Comparison of ENCODE assay signal across 1 cellular context in genomic region chr2:2536416-2537056, GRCh38.
A peak's percentile ranks its signal among the peaks of the same experiment; 100 is the strongest.
TF ChIP-seq lines count a peak whose summit lies in the region.

No MANE protein-coding gene starts in this region.

TF ChIP-seq in HepG2, 621 proteins besides CTCF, POLR2A, EP300 and RAD21 (continued from another document and continues in another):
- TF ChIP-seq PATZ1 (CRISPR knock-in tag; IDR thresholded peaks at IDR 0.05) (peak; percentile 92), HMG20A (CRISPR knock-in tag; IDR thresholded peaks at IDR 0.05; ENCODE audit: borderline replicate concordance) (peak; percentile 41; the same call in 1 of the 2 replicates), ARNTL (CRISPR knock-in tag; IDR thresholded peaks at IDR 0.05) (no peak), DPF2 (CRISPR knock-in tag; IDR thresholded peaks at IDR 0.05; ENCODE audit: borderline replicate concordance, low read depth) (peak; percentile 55; the same call in 1 of the 2 replicates), NR3C1 (CRISPR knock-in tag; IDR thresholded peaks at IDR 0.05) (no peak), ZBTB1 (CRISPR knock-in tag; IDR thresholded peaks at IDR 0.05; ENCODE audit: borderline replicate concordance) (no peak), HMGA1 (CRISPR knock-in tag; conservative IDR thresholded peaks at IDR 0.05) (no peak), ZKSCAN1 (IDR thresholded peaks at IDR 0.05; ENCODE audit: low read length) (no peak), HMG20B (CRISPR knock-in tag; conservative IDR thresholded peaks at IDR 0.05) (no peak), ZNF839 (CRISPR knock-in tag; IDR thresholded peaks at IDR 0.05; ENCODE audit: borderline replicate concordance) (no peak), ASH2L (IDR thresholded peaks at IDR 0.05; ENCODE audit: insufficient read length, low read depth, low read length) (peak; percentile 61), ZNF605 (CRISPR knock-in tag; IDR thresholded peaks at IDR 0.05) (no peak), CHD2 (IDR thresholded peaks at IDR 0.05; ENCODE audit: low read depth, low read length) (no peak), HDAC1 (CRISPR knock-in tag; IDR thresholded peaks at IDR 0.05) (peak; percentile 60), SALL1 (CRISPR knock-in tag; IDR thresholded peaks at IDR 0.05) (peak; percentile 81; the same call in 1 of the 2 replicates), MEF2D (CRISPR knock-in tag; IDR thresholded peaks at IDR 0.05) (no peak), SMC3 (IDR thresholded peaks at IDR 0.05; ENCODE audit: low read length) (no peak), KLF13 (CRISPR knock-in tag; IDR thresholded peaks at IDR 0.05) (no peak), TBP (CRISPR knock-in tag; IDR thresholded peaks at IDR 0.05) (no peak), IRX3 (CRISPR knock-in tag; IDR thresholded peaks at IDR 0.05; ENCODE audit: borderline replicate concordance, low read depth) (no peak), HNRNPLL (IDR thresholded peaks at IDR 0.05; ENCODE audit: low read depth, low read length, poor library complexity, severe bottlenecking) (no peak), ZNF747 (CRISPR knock-in tag; IDR thresholded peaks at IDR 0.05; ENCODE audit: borderline replicate concordance) (no peak), HDAC6 (IDR thresholded peaks at IDR 0.05; ENCODE audit: low read depth, low read length) (no peak), RBAK (CRISPR knock-in tag; IDR thresholded peaks at IDR 0.05) (no peak; the same call in 1 of the 2 replicates), ZMYM3 (CRISPR knock-in tag; IDR thresholded peaks at IDR 0.05) (0 out of 2 replicates have a peak, but pooled peaks have one; percentile 43), SMAD1 (CRISPR knock-in tag; IDR thresholded peaks at IDR 0.05; ENCODE audit: borderline replicate concordance, low read depth) (no peak), ARNT (IDR thresholded peaks at IDR 0.05) (no peak), FOXO4 (CRISPR knock-in tag; conservative IDR thresholded peaks at IDR 0.05) (no peak), CEBPB (IDR thresholded peaks at IDR 0.05; ENCODE audit: borderline replicate concordance, low read depth, low read length) (no peak), CREM (IDR thresholded peaks at IDR 0.05) (peak; percentile 50; the same call in 1 of the 2 replicates), CREM (CRISPR knock-in tag; IDR thresholded peaks at IDR 0.05) (no peak), NONO (IDR thresholded peaks at IDR 0.05) (no peak), NONO (CRISPR knock-in tag; conservative IDR thresholded peaks at IDR 0.05) (peak; percentile 68), HNF4A (CRISPR knock-in tag; IDR thresholded peaks at IDR 0.05) (peak; percentile 88), ZNF160 (CRISPR knock-in tag; IDR thresholded peaks at IDR 0.05) (no peak), ZBTB7A (CRISPR knock-in tag; IDR thresholded peaks at IDR 0.05) (peak; percentile 86; the same call in 1 of the 2 replicates), PCBP1 (IDR thresholded peaks at IDR 0.05; ENCODE audit: borderline replicate concordance, low read depth, low read length) (no peak), SOX13 (IDR thresholded peaks at IDR 0.05) (peak; percentile 86), SOX13 (CRISPR knock-in tag; conservative IDR thresholded peaks at IDR 0.05 in 1 of 2, IDR thresholded peaks at IDR 0.05 in 1 of 2) (peak in 1 of 2 experiments; percentile 94; a peak in 2 of 4 replicates), ZNF230 (CRISPR knock-in tag; IDR thresholded peaks at IDR 0.05) (no peak), ZBTB14 (CRISPR knock-in tag; IDR thresholded peaks at IDR 0.05) (no peak), ZNF343 (CRISPR knock-in tag; IDR thresholded peaks at IDR 0.05) (no peak), GLI4 (CRISPR knock-in tag; IDR thresholded peaks at IDR 0.05; ENCODE audit: borderline replicate concordance) (no peak), ZNF18 (CRISPR knock-in tag; IDR thresholded peaks at IDR 0.05; ENCODE audit: insufficient replicate concordance) (no peak), TCF7L2 (IDR thresholded peaks at IDR 0.05; ENCODE audit: low read depth, low read length) (peak; percentile 53; the same call in 1 of the 2 replicates), MBD4 (IDR thresholded peaks at IDR 0.05; ENCODE audit: borderline replicate concordance, low read length) (no peak)
- TF ChIP-seq, protein P1, sequence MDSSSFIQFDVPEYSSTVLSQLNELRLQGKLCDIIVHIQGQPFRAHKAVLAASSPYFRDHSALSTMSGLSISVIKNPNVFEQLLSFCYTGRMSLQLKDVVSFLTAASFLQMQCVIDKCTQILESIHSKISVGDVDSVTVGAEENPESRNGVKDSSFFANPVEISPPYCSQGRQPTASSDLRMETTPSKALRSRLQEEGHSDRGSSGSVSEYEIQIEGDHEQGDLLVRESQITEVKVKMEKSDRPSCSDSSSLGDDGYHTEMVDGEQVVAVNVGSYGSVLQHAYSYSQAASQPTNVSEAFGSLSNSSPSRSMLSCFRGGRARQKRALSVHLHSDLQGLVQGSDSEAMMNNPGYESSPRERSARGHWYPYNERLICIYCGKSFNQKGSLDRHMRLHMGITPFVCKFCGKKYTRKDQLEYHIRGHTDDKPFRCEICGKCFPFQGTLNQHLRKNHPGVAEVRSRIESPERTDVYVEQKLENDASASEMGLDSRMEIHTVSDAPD (CRISPR knock-in tag; IDR thresholded peaks at IDR 0.05), result no peak
- TF ChIP-seq, protein P2, sequence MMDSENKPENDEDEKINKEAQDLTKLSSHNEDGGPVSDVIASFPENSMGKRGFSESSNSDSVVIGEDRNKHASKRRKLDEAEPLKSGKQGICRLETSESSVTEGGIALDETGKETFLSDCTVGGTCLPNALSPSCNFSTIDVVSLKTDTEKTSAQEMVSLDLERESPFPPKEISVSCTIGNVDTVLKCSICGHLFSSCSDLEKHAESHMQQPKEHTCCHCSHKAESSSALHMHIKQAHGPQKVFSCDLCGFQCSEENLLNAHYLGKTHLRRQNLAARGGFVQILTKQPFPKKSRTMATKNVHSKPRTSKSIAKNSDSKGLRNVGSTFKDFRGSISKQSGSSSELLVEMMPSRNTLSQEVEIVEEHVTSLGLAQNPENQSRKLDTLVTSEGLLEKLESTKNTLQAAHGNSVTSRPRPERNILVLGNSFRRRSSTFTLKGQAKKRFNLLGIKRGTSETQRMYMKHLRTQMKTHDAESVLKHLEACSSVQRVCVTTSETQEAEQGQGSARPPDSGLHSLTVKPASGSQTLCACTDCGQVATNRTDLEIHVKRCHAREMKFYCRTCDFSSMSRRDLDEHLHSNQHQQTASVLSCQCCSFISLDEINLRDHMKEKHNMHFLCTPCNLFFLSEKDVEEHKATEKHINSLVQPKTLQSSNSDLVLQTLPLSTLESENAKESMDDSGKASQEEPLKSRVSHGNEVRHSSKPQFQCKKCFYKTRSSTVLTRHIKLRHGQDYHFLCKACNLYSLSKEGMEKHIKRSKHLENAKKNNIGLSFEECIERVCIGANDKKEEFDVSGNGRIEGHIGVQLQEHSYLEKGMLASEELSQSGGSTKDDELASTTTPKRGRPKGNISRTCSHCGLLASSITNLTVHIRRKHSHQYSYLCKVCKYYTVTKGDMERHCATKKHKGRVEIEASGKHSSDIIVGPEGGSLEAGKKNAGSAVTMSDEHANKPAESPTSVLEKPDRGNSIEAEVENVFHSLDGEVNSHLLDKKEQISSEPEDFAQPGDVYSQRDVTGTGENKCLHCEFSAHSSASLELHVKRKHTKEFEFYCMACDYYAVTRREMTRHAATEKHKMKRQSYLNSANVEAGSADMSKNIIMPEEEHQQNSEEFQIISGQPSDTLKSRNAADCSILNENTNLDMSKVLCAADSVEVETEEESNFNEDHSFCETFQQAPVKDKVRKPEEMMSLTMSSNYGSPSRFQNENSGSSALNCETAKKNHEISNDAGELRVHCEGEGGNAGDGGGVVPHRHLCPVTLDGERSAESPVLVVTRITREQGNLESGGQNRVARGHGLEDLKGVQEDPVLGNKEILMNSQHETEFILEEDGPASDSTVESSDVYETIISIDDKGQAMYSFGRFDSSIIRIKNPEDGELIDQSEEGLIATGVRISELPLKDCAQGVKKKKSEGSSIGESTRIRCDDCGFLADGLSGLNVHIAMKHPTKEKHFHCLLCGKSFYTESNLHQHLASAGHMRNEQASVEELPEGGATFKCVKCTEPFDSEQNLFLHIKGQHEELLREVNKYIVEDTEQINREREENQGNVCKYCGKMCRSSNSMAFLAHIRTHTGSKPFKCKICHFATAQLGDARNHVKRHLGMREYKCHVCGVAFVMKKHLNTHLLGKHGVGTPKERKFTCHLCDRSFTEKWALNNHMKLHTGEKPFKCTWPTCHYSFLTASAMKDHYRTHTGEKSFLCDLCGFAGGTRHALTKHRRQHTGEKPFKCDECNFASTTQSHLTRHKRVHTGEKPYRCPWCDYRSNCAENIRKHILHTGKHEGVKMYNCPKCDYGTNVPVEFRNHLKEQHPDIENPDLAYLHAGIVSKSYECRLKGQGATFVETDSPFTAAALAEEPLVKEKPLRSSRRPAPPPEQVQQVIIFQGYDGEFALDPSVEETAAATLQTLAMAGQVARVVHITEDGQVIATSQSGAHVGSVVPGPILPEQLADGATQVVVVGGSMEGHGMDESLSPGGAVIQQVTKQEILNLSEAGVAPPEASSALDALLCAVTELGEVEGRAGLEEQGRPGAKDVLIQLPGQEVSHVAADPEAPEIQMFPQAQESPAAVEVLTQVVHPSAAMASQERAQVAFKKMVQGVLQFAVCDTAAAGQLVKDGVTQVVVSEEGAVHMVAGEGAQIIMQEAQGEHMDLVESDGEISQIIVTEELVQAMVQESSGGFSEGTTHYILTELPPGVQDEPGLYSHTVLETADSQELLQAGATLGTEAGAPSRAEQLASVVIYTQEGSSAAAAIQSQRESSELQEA (CRISPR knock-in tag; IDR thresholded peaks at IDR 0.05; ENCODE audit: not compliant biosample characterization), result no peak
- TF ChIP-seq, protein P3, sequence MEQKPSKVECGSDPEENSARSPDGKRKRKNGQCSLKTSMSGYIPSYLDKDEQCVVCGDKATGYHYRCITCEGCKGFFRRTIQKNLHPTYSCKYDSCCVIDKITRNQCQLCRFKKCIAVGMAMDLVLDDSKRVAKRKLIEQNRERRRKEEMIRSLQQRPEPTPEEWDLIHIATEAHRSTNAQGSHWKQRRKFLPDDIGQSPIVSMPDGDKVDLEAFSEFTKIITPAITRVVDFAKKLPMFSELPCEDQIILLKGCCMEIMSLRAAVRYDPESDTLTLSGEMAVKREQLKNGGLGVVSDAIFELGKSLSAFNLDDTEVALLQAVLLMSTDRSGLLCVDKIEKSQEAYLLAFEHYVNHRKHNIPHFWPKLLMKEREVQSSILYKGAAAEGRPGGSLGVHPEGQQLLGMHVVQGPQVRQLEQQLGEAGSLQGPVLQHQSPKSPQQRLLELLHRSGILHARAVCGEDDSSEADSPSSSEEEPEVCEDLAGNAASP (CRISPR knock-in tag; IDR thresholded peaks at IDR 0.05; ENCODE audit: borderline replicate concordance), result no peak
- TF ChIP-seq, protein P4, sequence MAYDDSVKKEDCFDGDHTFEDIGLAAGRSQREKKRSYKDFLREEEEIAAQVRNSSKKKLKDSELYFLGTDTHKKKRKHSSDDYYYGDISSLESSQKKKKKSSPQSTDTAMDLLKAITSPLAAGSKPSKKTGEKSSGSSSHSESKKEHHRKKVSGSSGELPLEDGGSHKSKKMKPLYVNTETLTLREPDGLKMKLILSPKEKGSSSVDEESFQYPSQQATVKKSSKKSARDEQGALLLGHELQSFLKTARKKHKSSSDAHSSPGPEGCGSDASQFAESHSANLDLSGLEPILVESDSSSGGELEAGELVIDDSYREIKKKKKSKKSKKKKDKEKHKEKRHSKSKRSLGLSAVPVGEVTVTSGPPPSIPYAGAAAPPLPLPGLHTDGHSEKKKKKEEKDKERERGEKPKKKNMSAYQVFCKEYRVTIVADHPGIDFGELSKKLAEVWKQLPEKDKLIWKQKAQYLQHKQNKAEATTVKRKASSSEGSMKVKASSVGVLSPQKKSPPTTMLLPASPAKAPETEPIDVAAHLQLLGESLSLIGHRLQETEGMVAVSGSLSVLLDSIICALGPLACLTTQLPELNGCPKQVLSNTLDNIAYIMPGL (CRISPR knock-in tag; IDR thresholded peaks at IDR 0.05; ENCODE audit: borderline replicate concordance in 1 of 2, low read depth in 1 of 2), result no peak
